Comparison of ENCODE assay signal across 27 cellular contexts in genomic region chr16:78200623-78201096, GRCh38.
A peak's percentile ranks its signal among the peaks of the same experiment; 100 is the strongest.
DNase-seq lines count a peak whose midpoint lies in the region; ATAC-seq and TF ChIP-seq lines count a peak whose summit lies in the region.
"Had no signal": no experiment of that assay in that cellular context is flagged by ENCODE, and none has a peak within 500 bp of the region (broad histone marks: within the 10 kb centered on the region; RNA-seq: fewer than 3 reads in every experiment).

No MANE protein-coding gene starts in this region.

- ATAC-seq in left colon (peak; percentile 58), upper lobe of right lung (peak; percentile 55), HG03196 (IDR thresholded peaks at IDR 0.05; ENCODE audit: unreplicated experiment) (no peak)
- ATAC-seq in activated naive CD4-positive, alpha-beta T cell treated with anti-CD3 and anti-CD28 coated beads, Interleukin-2, amount 50 U/mL, for 72 hours = no peak
- ATAC-seq: activated T-cell treated with anti-CD3 and anti-CD28 coated beads, Interleukin-2, amount 50 U/mL, for 4 hours; body of pancreas; gastroesophageal sphincter; GM23338; natural killer cell had no signal

- TF ChIP-seq CTCF in upper lobe of right lung (IDR thresholded peaks at IDR 0.05) = no peak

- no peaks in the 10 kb centered on the region for H3K9me3 ChIP-seq in upper lobe of right lung
- no peaks in the 10 kb centered on the region for H3K9me3 ChIP-seq in CD4-positive, alpha-beta memory T cell (ENCODE audit: control insufficient read depth in 1 of 2, low read length in 2 of 2)
- H3K9me3 ChIP-seq: body of pancreas, gastroesophageal sphincter, Peyer's patch, tibial nerve had no signal

- no peaks in the 10 kb centered on the region for H3K27me3 ChIP-seq in upper lobe of right lung
- H3K27me3 ChIP-seq in CD4-positive, alpha-beta memory T cell (ENCODE audit: insufficient read depth, low read length) = no peaks in the 10 kb centered on the region
- H3K27me3 ChIP-seq: body of pancreas, gastroesophageal sphincter, Peyer's patch, tibial nerve had no signal

- POLR2A ChIA-PET in CD4-positive, alpha-beta memory T cell (lab: Charles Lee; ENCODE audit: partially characterized antibody) = no interaction called here

- peaks cover 0 to 3% (median 0%) of the 10 kb centered on the region in 8 donors for H3K9me3 Mint-ChIP-seq in CD4-positive, alpha-beta memory T cell
- peaks cover 0 to 4% of the 10 kb centered on the region in 2 donors for H3K9me3 Mint-ChIP-seq in activated naive CD4-positive, alpha-beta T cell treated with anti-CD3 and anti-CD28 coated beads, Interleukin-2, amount 50 U/mL, for 72 hours
- H3K9me3 Mint-ChIP-seq: activated T-cell treated with anti-CD3 and anti-CD28 coated beads, Interleukin-2, amount 50 U/mL, for 4 hours; GM23338 had no signal

- no peaks in the 10 kb centered on the region for H3K4me1 ChIP-seq in upper lobe of right lung
- H3K4me1 ChIP-seq in CD4-positive, alpha-beta memory T cell (ENCODE audit: insufficient read depth, low read length) = no peaks in the 10 kb centered on the region
- H3K4me1 ChIP-seq: gastroesophageal sphincter, tibial nerve had no signal

- DNase-seq in NCI-H510A treated with DMSO at 0.1 percent for 48 hours (lab: John Stamatoyannopoulos, UW) (peak; percentile 13), NCI-H510A (lab: John Stamatoyannopoulos, UW) (no peak), NCI-H345 treated with DMSO at 0.1 percent for 48 hours (lab: John Stamatoyannopoulos, UW; ENCODE audit: unreplicated experiment) (peak; percentile 14), left colon (no peak), upper lobe of right lung (no peak)
- no peak for DNase-seq in CD4-positive, alpha-beta memory T cell
- no peak for DNase-seq in activated naive CD4-positive, alpha-beta T cell treated with anti-CD3 and anti-CD28 coated beads, Interleukin-2, amount 50 U/mL, for 72 hours (ENCODE audit: low spot score in 2 of 2)
- DNase-seq: activated B cell treated with CpG ODN at 0.5 μM for 24 hours; activated CD4-positive, alpha-beta T cell treated with anti-CD3 and anti-CD28 coated beads, Interleukin-2, amount 50 U/mL, for 1 hour; activated naive CD4-positive, alpha-beta T cell; activated T-cell treated with anti-CD3 and anti-CD28 coated beads, Interleukin-2, amount 50 U/mL, for 4 hours; hypothalamus; Kasumi-1; MV-4-11; natural killer cell; NCI-H2029; NCI-H446 treated with DMSO at 0.1 percent for 48 hours; Peyer's patch; retina; SW 1271; T-helper 9 cell had no signal

- CTCF ChIA-PET in CD4-positive, alpha-beta memory T cell (lab: Charles Lee; ENCODE audit: partially characterized antibody) = no interaction called here

- H3K36me3 ChIP-seq in upper lobe of right lung = no peaks in the 10 kb centered on the region
- H3K36me3 ChIP-seq in CD4-positive, alpha-beta memory T cell (ENCODE audit: insufficient read depth, low read length) = no peaks in the 10 kb centered on the region
- H3K36me3 ChIP-seq: gastroesophageal sphincter, Peyer's patch, tibial nerve had no signal

- intact Hi-C loops in left colon (cut with DNase I, micrococcal nuclease) = no loop called here
- intact Hi-C loops in upper lobe of right lung (cut with DNase I) = no loop called here
- intact Hi-C loops in CD4-positive, alpha-beta memory T cell (cut with micrococcal nuclease) = no loop called here

- peaks cover 0 to 23% of the 10 kb centered on the region in 2 donors for H3K36me3 Mint-ChIP-seq in CD4-positive, alpha-beta memory T cell
- no peaks in the 10 kb centered on the region for H3K36me3 Mint-ChIP-seq in activated naive CD4-positive, alpha-beta T cell treated with anti-CD3 and anti-CD28 coated beads, Interleukin-2, amount 50 U/mL, for 72 hours
- H3K36me3 Mint-ChIP-seq: natural killer cell had no signal

- no peak overlapping the region for H3K4me3 ChIP-seq in upper lobe of right lung
- H3K4me3 ChIP-seq in CD4-positive, alpha-beta memory T cell (ENCODE audit: low read length in 2 of 2) = no peak overlapping the region
- H3K4me3 ChIP-seq: body of pancreas, gastroesophageal sphincter, GM23338, Peyer's patch, tibial nerve had no signal

- no peak overlapping the region for H3K4me3 Mint-ChIP-seq in CD4-positive, alpha-beta memory T cell
- H3K4me3 Mint-ChIP-seq: activated B cell treated with CpG ODN at 0.5 μM for 24 hours; activated T-cell treated with anti-CD3 and anti-CD28 coated beads, Interleukin-2, amount 50 U/mL, for 4 hours; B cell; GM23338; natural killer cell had no signal

- no peak overlapping the region for H3K27ac ChIP-seq in upper lobe of right lung
- no peak overlapping the region for H3K27ac ChIP-seq in CD4-positive, alpha-beta memory T cell (ENCODE audit: low read depth, low read length)
- H3K27ac ChIP-seq: gastroesophageal sphincter, Peyer's patch, tibial nerve had no signal

- no peak overlapping the region for H3K27ac Mint-ChIP-seq in CD4-positive, alpha-beta memory T cell
- no peak overlapping the region for H3K27ac Mint-ChIP-seq in activated naive CD4-positive, alpha-beta T cell treated with anti-CD3 and anti-CD28 coated beads, Interleukin-2, amount 50 U/mL, for 72 hours
- H3K27ac Mint-ChIP-seq: activated B cell treated with CpG ODN at 0.5 μM for 24 hours, B cell, GM23338, natural killer cell had no signal

- peaks cover 0 to 3% (median 0%) of the 10 kb centered on the region in 4 donors for H3K4me1 Mint-ChIP-seq in CD4-positive, alpha-beta memory T cell
- H3K4me1 Mint-ChIP-seq: natural killer cell had no signal

- H3K27me3 Mint-ChIP-seq in CD4-positive, alpha-beta memory T cell = no peaks in the 10 kb centered on the region
- H3K27me3 Mint-ChIP-seq: activated B cell treated with CpG ODN at 0.5 μM for 24 hours, B cell had no signal

Comparison
In these comparisons a context has a peak if more than half of its experiments do, and no peak if none do; other contexts are left out.
1. DNase-seq: peak in NCI-H510A treated with DMSO at 0.1 percent for 48 hours (single experiment) and NCI-H345 treated with DMSO at 0.1 percent for 48 hours (single experiment); none in NCI-H510A (single experiment), left colon (0 of 2), upper lobe of right lung (single experiment), CD4-positive, alpha-beta memory T cell (0 of 5) and activated naive CD4-positive, alpha-beta T cell treated with anti-CD3 and anti-CD28 coated beads, Interleukin-2, amount 50 U/mL, for 72 hours (0 of 2).
2. ATAC-seq: peak in left colon (single experiment) and upper lobe of right lung (single experiment); none in HG03196 (single experiment) and activated naive CD4-positive, alpha-beta T cell treated with anti-CD3 and anti-CD28 coated beads, Interleukin-2, amount 50 U/mL, for 72 hours (0 of 2).